1 cellular context compared by ENCODE assay signal in genomic region chr14:22824711-22825359, GRCh38.
TF ChIP-seq lines count a peak whose summit lies in the region.

No MANE protein-coding gene starts in this region.

TF ChIP-seq in IMR-90, 13 proteins besides CTCF, POLR2A, EP300 and RAD21:
- TF ChIP-seq MXI1 (IDR thresholded peaks at IDR 0.05; ENCODE audit: borderline replicate concordance, low read depth, low read length) = peak; percentile 59; the same call in 1 of the 2 replicates
- no peak for TF ChIP-seq SMC3 (IDR thresholded peaks at IDR 0.05; ENCODE audit: low read depth, low read length)
- TF ChIP-seq, protein P1, sequence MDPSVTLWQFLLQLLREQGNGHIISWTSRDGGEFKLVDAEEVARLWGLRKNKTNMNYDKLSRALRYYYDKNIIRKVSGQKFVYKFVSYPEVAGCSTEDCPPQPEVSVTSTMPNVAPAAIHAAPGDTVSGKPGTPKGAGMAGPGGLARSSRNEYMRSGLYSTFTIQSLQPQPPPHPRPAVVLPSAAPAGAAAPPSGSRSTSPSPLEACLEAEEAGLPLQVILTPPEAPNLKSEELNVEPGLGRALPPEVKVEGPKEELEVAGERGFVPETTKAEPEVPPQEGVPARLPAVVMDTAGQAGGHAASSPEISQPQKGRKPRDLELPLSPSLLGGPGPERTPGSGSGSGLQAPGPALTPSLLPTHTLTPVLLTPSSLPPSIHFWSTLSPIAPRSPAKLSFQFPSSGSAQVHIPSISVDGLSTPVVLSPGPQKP (IDR thresholded peaks at IDR 0.05; ENCODE audit: borderline replicate concordance, low read depth, low read length) = no peak
- TF ChIP-seq MAZ (IDR thresholded peaks at IDR 0.05; ENCODE audit: borderline replicate concordance, low read depth, low read length) = peak; percentile 95
- no peak for TF ChIP-seq USF2 (IDR thresholded peaks at IDR 0.05; ENCODE audit: low read depth, low read length)
- peak; percentile 52; the same call in 1 of the 2 replicates for TF ChIP-seq MAFK (IDR thresholded peaks at IDR 0.05; ENCODE audit: low read depth, low read length)
- peak; percentile 23; the same call in 1 of the 2 replicates for TF ChIP-seq CEBPB (IDR thresholded peaks at IDR 0.05; ENCODE audit: low read depth, low read length)
- TF ChIP-seq BHLHE40 (IDR thresholded peaks at IDR 0.05; ENCODE audit: low read depth, low read length) = no peak
- TF ChIP-seq RCOR1 (IDR thresholded peaks at IDR 0.05; ENCODE audit: insufficient replicate concordance, low read length) = no peak
- TF ChIP-seq CHD1 (IDR thresholded peaks at IDR 0.05; ENCODE audit: low read depth, low read length) = no peak
- no peak for TF ChIP-seq RFX5 (IDR thresholded peaks at IDR 0.05; ENCODE audit: low read depth, low read length)
- peak; percentile 81 for TF ChIP-seq NFE2L2 (IDR thresholded peaks at IDR 0.05; ENCODE audit: low read depth, low read length)
- peak; percentile 22; the same call in 1 of the 2 replicates for TF ChIP-seq FOS (IDR thresholded peaks at IDR 0.05; ENCODE audit: low read depth, low read length)
